In genomic region chr3:85977615-85978338, GRCh38 we compare ENCODE assay signal across 32 cellular contexts.
"Had no signal": no experiment of that assay in that cellular context is flagged by ENCODE, and none has a peak within 500 bp of the region (broad histone marks: within the 10 kb centered on the region; RNA-seq: fewer than 3 reads in every experiment).

No MANE protein-coding gene starts in this region.

- H3K9me3 Mint-ChIP-seq: activated CD4-positive, alpha-beta T cell treated with anti-CD3 and anti-CD28 coated beads, Interleukin-2, amount 10 ng/mL, durations not matched to agents 24 days and 14 days; activated T-helper 1 cell treated with anti-CD3 and anti-CD28 coated beads, Interleukin-12 subunit alpha, Interleukin-12 subunit beta, Interleukin-2, Interleukin-4 antibody, amounts not matched to agents 30 ng/mL and 10 ng/mL and 1 ng/mL, durations not matched to agents 14 hours and 24 hours and 36 hours; mesothelial cell of epicardium; neural progenitor cell; T-helper 1 cell treated with Interleukin-12 subunit alpha and Interleukin-12 subunit beta and Interleukin-4 antibody, amounts not matched to agents 30 μg/mL and 1 μg/mL, for 36 hours; type B pancreatic cell had no signal

- H3K36me3 Mint-ChIP-seq: activated CD4-positive, alpha-beta memory T cell treated with anti-CD3 and anti-CD28 coated beads for 36 hours; activated naive CD8-positive, alpha-beta T cell treated with anti-CD3 and anti-CD28 coated beads for 36 hours; mesothelial cell of epicardium; naive thymus-derived CD8-positive, alpha-beta T cell; neural progenitor cell; stimulated activated effector memory CD8-positive, alpha-beta T cell treated with anti-CD3 and anti-CD28 coated beads, Interleukin-12 subunit alpha, Interleukin-12 subunit beta, amount 100 ng/mL, for 72 hours; type B pancreatic cell had no signal

- H3K4me1 Mint-ChIP-seq: activated CD4-positive, alpha-beta T cell treated with anti-CD3 and anti-CD28 coated beads, Interleukin-2, amount 10 ng/mL, durations not matched to agents 24 days and 14 days; activated naive CD8-positive, alpha-beta T cell treated with anti-CD3 and anti-CD28 coated beads for 36 hours; mesothelial cell of epicardium; naive thymus-derived CD8-positive, alpha-beta T cell; neural progenitor cell; stimulated activated effector memory CD8-positive, alpha-beta T cell treated with anti-CD3 and anti-CD28 coated beads, Interleukin-12 subunit alpha, Interleukin-12 subunit beta, amount 100 ng/mL, for 72 hours had no signal

- H3K4me3 Mint-ChIP-seq: activated CD4-positive, alpha-beta memory T cell treated with anti-CD3 and anti-CD28 coated beads for 36 hours; activated CD4-positive, alpha-beta T cell treated with anti-CD3 and anti-CD28 coated beads, Interleukin-2, amount 10 ng/mL, durations not matched to agents 24 days and 14 days; activated naive CD4-positive, alpha-beta T cell treated with anti-CD3 and anti-CD28 coated beads for 36 hours; activated naive CD8-positive, alpha-beta T cell treated with anti-CD3 and anti-CD28 coated beads for 36 hours; activated T-helper 1 cell treated with anti-CD3 and anti-CD28 coated beads, Interleukin-12 subunit alpha, Interleukin-12 subunit beta, Interleukin-2, Interleukin-4 antibody, amounts not matched to agents 30 ng/mL and 10 ng/mL and 1 ng/mL, durations not matched to agents 14 hours and 24 hours and 36 hours; mesothelial cell of epicardium; naive thymus-derived CD8-positive, alpha-beta T cell; neural progenitor cell; stimulated activated effector memory CD8-positive, alpha-beta T cell treated with anti-CD3 and anti-CD28 coated beads, Interleukin-12 subunit alpha, Interleukin-12 subunit beta, amount 100 ng/mL, for 72 hours; stimulated activated naive CD8-positive, alpha-beta T cell treated with anti-CD3 and anti-CD28 coated beads, Interleukin-15, Interleukin-2, amounts not matched to agents 100 ng/mL and 50 ng/mL, for 24 hours; T-helper 1 cell treated with Interleukin-12 subunit alpha and Interleukin-12 subunit beta and Interleukin-4 antibody, amounts not matched to agents 30 μg/mL and 1 μg/mL, for 36 hours; type B pancreatic cell had no signal

- H3K4me2 ChIP-seq: hepatocyte, neural progenitor cell had no signal

- H3K27ac ChIP-seq: adrenal gland, body of pancreas, hepatocyte, neural progenitor cell, right lobe of liver, skin epidermis, uterus, WERI-Rb-1 had no signal

- H3K4me3 ChIP-seq: adrenal gland, body of pancreas, hepatocyte, neural progenitor cell, right lobe of liver, skin epidermis, uterus had no signal

- ATAC-seq: activated CD4-positive, CD25-positive, alpha-beta regulatory T cell treated with anti-CD3 and anti-CD28 coated beads, Interleukin-2, amount 50 U/mL, for 24 hours; body of pancreas; left ventricle myocardium superior; naive thymus-derived CD8-positive, alpha-beta T cell; right lobe of liver; stimulated activated effector memory CD8-positive, alpha-beta T cell treated with anti-CD3 and anti-CD28 coated beads, Interleukin-12 subunit alpha, Interleukin-12 subunit beta, amount 100 ng/mL, for 72 hours had no signal

- DNase-seq: activated CD4-positive, alpha-beta memory T cell treated with anti-CD3 and anti-CD28 coated beads for 36 hours; activated CD4-positive, alpha-beta T cell treated with anti-CD3 and anti-CD28 coated beads, Interleukin-2, amount 10 ng/mL, durations not matched to agents 24 days and 14 days; activated CD8-positive, alpha-beta memory T cell treated with anti-CD3 and anti-CD28 coated beads, Interleukin-2, amount 50 U/mL, for 4 hours; activated effector memory CD4-positive, alpha-beta T cell treated with anti-CD3 and anti-CD28 coated beads, Interleukin-2, amount 50 U/mL, for 16 hours; activated naive CD4-positive, alpha-beta T cell treated with anti-CD3 and anti-CD28 coated beads for 36 hours; activated naive CD8-positive, alpha-beta T cell treated with anti-CD3 and anti-CD28 coated beads for 36 hours; activated T-cell treated with anti-CD3 and anti-CD28 coated beads, Interleukin-2, amount 50 U/mL, for 1 hour; adrenal gland; aorta; body of pancreas; dermis blood vessel endothelial cell; effector CD4-positive, alpha-beta T cell; islet precursor cell; left ventricle myocardium superior; naive thymus-derived CD8-positive, alpha-beta T cell; posterior cingulate gyrus; right lobe of liver; stimulated activated CD4-positive, alpha-beta T cell treated with anti-CD3 and anti-CD28 coated beads, Interleukin-12 subunit alpha, Interleukin-12 subunit beta, amount 100 ng/mL, for 4 hours; stimulated activated CD4-positive, alpha-beta T cell treated with anti-CD3 and anti-CD28 coated beads, Interleukin-4, amount 100 ng/mL, for 24 hours; T1000; uterus; WERI-Rb-1 had no signal

- H3K36me3 ChIP-seq: adrenal gland, neural progenitor cell, right lobe of liver, uterus, WERI-Rb-1 had no signal

- H3K4me1 ChIP-seq: adrenal gland, body of pancreas, neural progenitor cell, right lobe of liver, uterus had no signal

- H3K9me3 ChIP-seq: adrenal gland, body of pancreas, right lobe of liver, uterus had no signal

- H3K27me3 ChIP-seq: adrenal gland, body of pancreas, hepatocyte, neural progenitor cell, right lobe of liver, uterus had no signal

- H3K79me2 ChIP-seq: hepatocyte had no signal

- H3K27me3 Mint-ChIP-seq: activated CD4-positive, alpha-beta memory T cell treated with anti-CD3 and anti-CD28 coated beads for 36 hours; activated CD4-positive, alpha-beta T cell treated with anti-CD3 and anti-CD28 coated beads, Interleukin-2, amount 10 ng/mL, durations not matched to agents 24 days and 14 days; activated naive CD8-positive, alpha-beta T cell treated with anti-CD3 and anti-CD28 coated beads for 36 hours; naive thymus-derived CD8-positive, alpha-beta T cell; stimulated activated naive CD8-positive, alpha-beta T cell treated with anti-CD3 and anti-CD28 coated beads, Interleukin-15, Interleukin-2, amounts not matched to agents 100 ng/mL and 50 ng/mL, for 24 hours; type B pancreatic cell had no signal

- H3K9ac ChIP-seq: neural progenitor cell had no signal

- H3K27ac Mint-ChIP-seq: activated CD4-positive, alpha-beta memory T cell treated with anti-CD3 and anti-CD28 coated beads for 36 hours; activated CD4-positive, alpha-beta T cell treated with anti-CD3 and anti-CD28 coated beads, Interleukin-2, amount 10 ng/mL, durations not matched to agents 24 days and 14 days; activated naive CD4-positive, alpha-beta T cell treated with anti-CD3 and anti-CD28 coated beads for 36 hours; activated naive CD8-positive, alpha-beta T cell treated with anti-CD3 and anti-CD28 coated beads for 36 hours; activated T-helper 1 cell treated with anti-CD3 and anti-CD28 coated beads, Interleukin-12 subunit alpha, Interleukin-12 subunit beta, Interleukin-2, Interleukin-4 antibody, amounts not matched to agents 30 ng/mL and 10 ng/mL and 1 ng/mL, durations not matched to agents 14 hours and 24 hours and 36 hours; mesothelial cell of epicardium; naive thymus-derived CD8-positive, alpha-beta T cell; neural progenitor cell; stimulated activated effector memory CD8-positive, alpha-beta T cell treated with anti-CD3 and anti-CD28 coated beads, Interleukin-12 subunit alpha, Interleukin-12 subunit beta, amount 100 ng/mL, for 72 hours; stimulated activated naive CD8-positive, alpha-beta T cell treated with anti-CD3 and anti-CD28 coated beads, Interleukin-15, Interleukin-2, amounts not matched to agents 100 ng/mL and 50 ng/mL, for 24 hours; T-helper 1 cell treated with Interleukin-12 subunit alpha and Interleukin-12 subunit beta and Interleukin-4 antibody, amounts not matched to agents 30 μg/mL and 1 μg/mL, for 36 hours; type B pancreatic cell had no signal

- H2AFZ ChIP-seq: hepatocyte, neural progenitor cell had no signal
